In the genomic region with DNA sequence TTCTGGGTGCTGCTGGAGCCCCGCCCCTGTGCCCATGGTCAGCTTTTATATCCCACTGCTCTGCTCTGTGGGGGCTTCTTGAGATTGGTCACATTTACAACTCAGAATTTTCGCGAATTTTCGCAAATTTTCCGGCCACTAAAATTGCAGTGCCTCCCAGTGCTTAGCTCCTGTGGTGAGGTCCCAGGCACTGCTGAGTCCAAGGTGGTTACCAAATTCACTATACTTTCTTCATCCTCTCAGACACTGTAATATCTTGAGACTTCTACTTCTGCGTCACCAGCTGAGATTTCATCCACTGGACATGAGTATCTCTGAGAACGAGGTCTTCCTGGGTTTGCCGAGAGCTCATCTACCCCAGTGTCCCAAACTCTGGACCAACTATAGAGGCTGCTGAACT, we compare ENCODE assay signal across 7 cellular contexts. TPM values are rescaled to one million over a fixed set of nuclear protein-coding genes. Genes with fewer than 3 reads are reported as not detected.
"Had no signal": no experiment of that assay in that cellular context is flagged by ENCODE, and none has a peak within 500 bp of the region (broad histone marks: within the 10 kb centered on the region; RNA-seq: fewer than 3 reads in every experiment).

No MANE protein-coding gene starts in this region.

- H3K4me2 ChIP-seq: GM23338 had no signal

- FAIRE-seq: H1, H54 had no signal

- H3K4me3 Mint-ChIP-seq: GM23338, H9 had no signal

- DNase-seq: H9, HCEC 1CT, IMR-90 had no signal

- H3K4me3 ChIP-seq: GM23338 had no signal

- ATAC-seq: GM23338 had no signal

- H3K27ac Mint-ChIP-seq: GM23338, H9 had no signal

- H3K9me3 Mint-ChIP-seq: GM23338, H9 had no signal

- H2AFZ ChIP-seq: GM23338 had no signal

- H3K4me1 Mint-ChIP-seq: GM23338, H9 had no signal

RNA-seq across cellular contexts. Expression of a gene that starts 8.7 kb away (rescaled TPM):
- total RNA-seq: GM23338, H1, H9, HT-29, IMR-90 had no signal
- polyA plus RNA-seq: GM23338, H1, IMR-90 had no signal

RNA-seq across cellular contexts. Expression of a gene that starts 32.9 kb away (rescaled TPM):
- total RNA-seq: GM23338, H1, H9, HT-29, IMR-90 had no signal
- polyA plus RNA-seq: GM23338, H1, IMR-90 had no signal
